22 cellular contexts compared by ENCODE assay signal in genomic region chr2:15111718-15112117, GRCh38.
"Had no signal": no experiment of that assay in that cellular context is flagged by ENCODE, and none has a peak within 500 bp of the region (broad histone marks: within the 10 kb centered on the region; RNA-seq: fewer than 3 reads in every experiment).

No MANE protein-coding gene starts in this region.

- H3K9me3 ChIP-seq: right lobe of liver, thyroid gland had no signal

- ATAC-seq: left ventricle myocardium superior; lower lobe of right lung; natural killer cell; right lobe of liver; stimulated activated naive CD8-positive, alpha-beta T cell treated with anti-CD3 and anti-CD28 coated beads, Interleukin-15, amount 100 ng/mL, for 72 hours had no signal

- H3K27ac Mint-ChIP-seq: immature natural killer cell; natural killer cell; stimulated activated naive CD8-positive, alpha-beta T cell treated with anti-CD3 and anti-CD28 coated beads, Interleukin-15, amount 100 ng/mL, for 72 hours had no signal

- H3K4me1 ChIP-seq: esophagus squamous epithelium, lower lobe of right lung, right lobe of liver, thyroid gland, vagina had no signal

- H3K4me1 Mint-ChIP-seq: immature natural killer cell; natural killer cell; stimulated activated naive CD8-positive, alpha-beta T cell treated with anti-CD3 and anti-CD28 coated beads, Interleukin-15, amount 100 ng/mL, for 72 hours had no signal

- H3K4me3 ChIP-seq: coronary artery, esophagus squamous epithelium, lower lobe of right lung, ovary, right lobe of liver, smooth muscle cell, thyroid gland, vagina had no signal

- H3K36me3 ChIP-seq: esophagus squamous epithelium, lower lobe of right lung, ovary, right lobe of liver, thyroid gland, vagina had no signal

- H3K27me3 Mint-ChIP-seq: stimulated activated naive CD8-positive, alpha-beta T cell treated with anti-CD3 and anti-CD28 coated beads, Interleukin-15, amount 100 ng/mL, for 72 hours had no signal

- H3K27me3 ChIP-seq: esophagus squamous epithelium, ovary, right lobe of liver, thyroid gland, vagina had no signal

- H3K4me3 Mint-ChIP-seq: immature natural killer cell; natural killer cell; stimulated activated naive CD8-positive, alpha-beta T cell treated with anti-CD3 and anti-CD28 coated beads, Interleukin-15, amount 100 ng/mL, for 72 hours had no signal

- H3K27ac ChIP-seq: coronary artery, esophagus squamous epithelium, lower lobe of right lung, ovary, right lobe of liver, thyroid gland, vagina had no signal

- DNase-seq: effector memory CD4-positive, alpha-beta T cell; esophagus squamous epithelium; foreskin melanocyte; glutamatergic neuron; hypothalamus; immature natural killer cell; islet precursor cell; left ventricle myocardium superior; lower lobe of right lung; natural killer cell; occipital lobe; ovary; right lobe of liver; stimulated activated CD4-positive, alpha-beta T cell treated with anti-CD3 and anti-CD28 coated beads, Interleukin-12 subunit alpha, Interleukin-12 subunit beta, amount 100 ng/mL, for 4 hours; stimulated activated CD4-positive, alpha-beta T cell treated with anti-CD3 and anti-CD28 coated beads, Interleukin-1b, Interleukin-23, amount 100 ng/mL, for 48 hours; stimulated activated CD4-positive, alpha-beta T cell treated with anti-CD3 and anti-CD28 coated beads, Interleukin-4, amount 100 ng/mL, for 1 hour; stimulated activated CD8-positive, alpha-beta memory T cell treated with anti-CD3 and anti-CD28 coated beads, Interleukin-4, amount 100 ng/mL, for 48 hours; stimulated activated naive CD8-positive, alpha-beta T cell treated with anti-CD3 and anti-CD28 coated beads, Interleukin-15, amount 100 ng/mL, for 72 hours; thyroid gland had no signal
